9 cellular contexts compared by ENCODE assay signal in the genomic region with DNA sequence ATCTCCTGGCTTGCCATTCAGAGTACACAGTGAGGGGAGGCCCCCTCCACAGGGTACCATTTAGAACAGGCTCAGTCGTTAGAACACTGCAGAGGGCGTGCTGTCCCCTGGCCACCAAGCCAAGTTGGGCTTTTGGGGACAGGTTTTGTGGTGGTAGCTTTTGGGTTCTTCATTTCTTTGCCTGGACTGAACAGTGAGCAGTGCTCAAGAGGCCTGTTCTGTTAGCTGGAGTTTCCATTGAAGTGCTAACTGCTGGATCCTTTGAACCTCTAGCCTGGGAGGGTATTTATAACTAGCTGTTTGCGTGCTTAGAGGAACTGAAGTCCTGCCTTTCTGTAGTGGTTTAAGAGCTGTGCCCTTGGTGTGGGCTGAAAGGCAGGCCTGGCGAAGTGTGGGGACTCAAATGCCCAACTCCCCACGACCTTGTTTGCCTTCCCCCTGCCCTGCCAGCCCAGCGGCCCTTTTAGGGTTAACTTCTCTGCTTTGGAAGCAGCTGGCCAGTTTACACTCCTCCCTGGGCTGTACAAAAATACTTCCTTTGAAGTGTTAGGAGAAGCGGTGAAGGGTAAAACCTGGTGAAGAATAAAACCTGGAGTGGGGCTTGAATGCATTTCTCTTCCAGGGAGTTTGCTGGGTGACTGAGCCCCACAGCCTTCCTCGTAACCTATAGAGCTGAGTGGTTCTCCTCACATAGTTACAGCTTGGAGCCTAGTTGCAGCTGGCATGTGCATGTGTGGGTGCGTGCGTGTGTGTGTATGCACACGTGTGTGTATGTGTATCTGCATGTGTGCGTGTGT. TPM values are rescaled to one million over a fixed set of nuclear protein-coding genes. Genes with fewer than 3 reads are reported as not detected.
DNase-seq lines count a peak whose midpoint lies in the region; ATAC-seq and TF ChIP-seq lines count a peak whose summit lies in the region.
"Had no signal": no experiment of that assay in that cellular context is flagged by ENCODE, and none has a peak within 500 bp of the region (broad histone marks: within the 10 kb centered on the region; RNA-seq: fewer than 3 reads in every experiment).

No MANE protein-coding gene starts in this region.

- intact Hi-C loops in PC-3 (cut with micrococcal nuclease) = no loop called here

- DNase-seq in DMS153 (lab: John Stamatoyannopoulos, UW) (peak; percentile 41), NCI-H2227 treated with DMSO at 0.1 percent for 48 hours (lab: John Stamatoyannopoulos, UW) (peak; percentile 62), occipital lobe (lab: John Stamatoyannopoulos, UW) (peak; percentile 54), PC-3 (no peak), COR-L47 (lab: John Stamatoyannopoulos, UW) (no peak)

- H3K4me3 ChIP-seq in PC-3 (ENCODE audit: low read length) = no peak overlapping the region

- H3K27ac ChIP-seq in PC-3 (ENCODE audit: low read length) = no peak overlapping the region
- H3K27ac ChIP-seq: KMS-11 had no signal

- peaks cover 14% of the 10 kb centered on the region for H3K79me2 ChIP-seq in PC-3 (ENCODE audit: low read length)

- BruUV-seq in PC-3 (replicated peaks; lab: Mats Ljungman, UMichigan) = no TSS peak

- no peak overlapping the region for H2AFZ ChIP-seq in PC-3 (ENCODE audit: low read length)

- H4K20me1 ChIP-seq in PC-3 (ENCODE audit: low read length) = no peaks in the 10 kb centered on the region

- no peak overlapping the region for H3K4me2 ChIP-seq in PC-3 (ENCODE audit: low read length)
- H3K4me2 ChIP-seq: KMS-11 had no signal

- H3K9ac ChIP-seq in PC-3 (ENCODE audit: low read length) = no peak overlapping the region
- H3K9ac ChIP-seq: KMS-11 had no signal

- H3K36me3 ChIP-seq in PC-3 (ENCODE audit: low read depth, low read length) = no peaks in the 10 kb centered on the region

- H3F3A ChIP-seq in PC-3 (ENCODE audit: low read length, unreplicated experiment) = no peaks in the 10 kb centered on the region

- no peak for TF ChIP-seq CTCF in PC-3 (conservative IDR thresholded peaks at IDR 0.05; ENCODE audit: low read depth, low read length)

- H3K27me3 ChIP-seq in PC-3 (ENCODE audit: low read length) = no peaks in the 10 kb centered on the region

- H3K9me3 ChIP-seq in PC-3 (ENCODE audit: low read length) = no peaks in the 10 kb centered on the region

- CTCF ChIA-PET in PC-3 (lab: Charles Lee) = no interaction called here

- H3K4me1 ChIP-seq in PC-3 (ENCODE audit: insufficient read depth, low read length) = no peaks in the 10 kb centered on the region

- POLR2A ChIA-PET in PC-3 (lab: Charles Lee; ENCODE audit: unreplicated experiment) = no interaction called here

- ATAC-seq in esophagus mucosa (peak; percentile 58), PC-3 (no peak), HG02970 (IDR thresholded peaks at IDR 0.05; ENCODE audit: low FRiP score, unreplicated experiment) (no peak), HG03139 (IDR thresholded peaks at IDR 0.05; ENCODE audit: unreplicated experiment) (no peak)

- no peaks in the 10 kb centered on the region for H3K9me2 ChIP-seq in PC-3 (replicated peaks; ENCODE audit: low read length)

RNA-seq across cellular contexts. Expression of gene ZNRF3, which starts 34.6 kb away (rescaled TPM):
- total RNA-seq in esophagus mucosa = 6.4 TPM
- 8.1 TPM for total RNA-seq in occipital lobe
- 8.1 and 9.4 TPM in 2 replicates for total RNA-seq in PC-3 (2014; rRNA removed)

Comparison
In these comparisons a context has a peak if more than half of its experiments do, and no peak if none do; other contexts are left out.
1. DNase-seq: peak in DMS153 (single experiment), NCI-H2227 treated with DMSO at 0.1 percent for 48 hours (single experiment) and occipital lobe (single experiment); none in PC-3 (single experiment) and COR-L47 (single experiment).